Comparison of ENCODE assay signal across 8 cellular contexts in genomic region chr13:45464687-45465453, GRCh38. TPM values are rescaled to one million over a fixed set of nuclear protein-coding genes. Genes with fewer than 3 reads are reported as not detected.
DNase-seq lines count a peak whose midpoint lies in the region; ATAC-seq, FAIRE-seq and TF ChIP-seq lines count a peak whose summit lies in the region.

Gene COG3 (plus strand): TSS chr13:45464939. CDS start chr13:45465037, 98 bp downstream.

- peak within 1 kb of the TSS; percentile 98 for H3K9ac ChIP-seq in adipocyte (ENCODE audit: low read length)

- no peaks in the 10 kb centered on the region for H3K27me3 ChIP-seq in adipocyte (replicated peaks; ENCODE audit: control insufficient read depth, insufficient read depth, low read length)
- no peaks in the 10 kb centered on the region for H3K27me3 ChIP-seq in pancreas
- H3K27me3 ChIP-seq in tibial artery, result no peaks in the 10 kb centered on the region

- intact Hi-C loops in Right ventricle myocardium superior (cut with DNase I), result loop anchor here (5.0 kb wide), 1 partner anchor 48 kb away; the partner anchor contains the start of gene SLC25A30
- intact Hi-C loops in pancreas (cut with DNase I), result loop anchor here in 1 of 3 donors (10.0 kb wide), 1 partner anchor 50 kb away; the partner anchor contains the start of gene SLC25A30
- intact Hi-C loops in tibial artery (cut with DNase I; ENCODE audit: low total_unique reads), result loop anchor here (1.0 kb wide), 1 partner anchor 47 kb away; the partner anchor contains the start of gene SLC25A30

- no peaks in the 10 kb centered on the region for H3K36me3 ChIP-seq in adipocyte (ENCODE audit: control insufficient read depth, insufficient read depth, low read length, severe bottlenecking)
- H3K36me3 ChIP-seq in pancreas, result no peaks in the 10 kb centered on the region
- no peaks in the 10 kb centered on the region for H3K36me3 ChIP-seq in tibial artery

- WGBS in pancreas, 2 donors, result 0 to 1% methylated on average over 62 of the region's 63 CpGs

- peak; percentile 98 for ATAC-seq in HG02798 (IDR thresholded peaks at IDR 0.05; ENCODE audit: poor library complexity, unreplicated experiment)
- ATAC-seq in Right ventricle myocardium superior (ENCODE audit: poor library complexity), result peak; percentile 99
- ATAC-seq in pancreas, result peak; percentile 96 to 99 (median 98)

- peak; percentile 85 for DNase-seq in NCI-H1436 (lab: John Stamatoyannopoulos, UW)
- peak; percentile 91 for DNase-seq in T follicular helper cell (ENCODE audit: low read depth)
- DNase-seq in adipocyte (ENCODE audit: low read depth), result peak; percentile 99
- peak; percentile 96 for DNase-seq in Right ventricle myocardium superior
- DNase-seq in pancreas, result peak; percentile 94 to 96 (median 95)
- peak; percentile 94 to 97 for DNase-seq in tibial artery

- FAIRE-seq in pancreas (lab: Jason Lieb, UNC), result peak; percentile 94

- TF ChIP-seq CTCF in GM12875 (IDR thresholded peaks at IDR 0.05; ENCODE audit: borderline replicate concordance, insufficient read depth, low read depth, low read length) (0 out of 2 replicates have a peak, but pooled peaks have one; percentile 13), pancreas (IDR thresholded peaks at IDR 0.05) (peak in 3 of 4 donors; percentile 13 to 43 (median 31)), tibial artery (IDR thresholded peaks at IDR 0.05) (peak; percentile 37 to 61)

- H3K4me3 ChIP-seq in GM12875 (ENCODE audit: low read depth, low read length), result peak within 1 kb of the TSS; percentile 99
- peak within 1 kb of the TSS; percentile 98 for H3K4me3 ChIP-seq in adipocyte (ENCODE audit: low read length)
- peak within 1 kb of the TSS; percentile 61 to 94 (median 88) for H3K4me3 ChIP-seq in pancreas
- peak within 1 kb of the TSS; percentile 90 to 99 for H3K4me3 ChIP-seq in tibial artery

- H3K4me1 ChIP-seq in adipocyte (ENCODE audit: control insufficient read depth, insufficient read depth, low read length), result peaks cover 30% of the 10 kb centered on the region
- peaks cover 23 to 41% (median 28%) of the 10 kb centered on the region in 3 donors for H3K4me1 ChIP-seq in pancreas
- H3K4me1 ChIP-seq in tibial artery, result peaks cover 0 to 38% (median 25%) of the 10 kb centered on the region in 4 donors

- peak within 1 kb of the TSS; percentile 82 to 95 (median 88) for H3K27ac ChIP-seq in pancreas
- peak within 1 kb of the TSS; percentile 92 to 98 for H3K27ac ChIP-seq in tibial artery

- no peaks in the 10 kb centered on the region for H3K9me3 ChIP-seq in adipocyte (ENCODE audit: control insufficient read depth, low read length)
- no peaks in the 10 kb centered on the region for H3K9me3 ChIP-seq in pancreas
- no peaks in the 10 kb centered on the region for H3K9me3 ChIP-seq in tibial artery

RNA-seq across cellular contexts. Expression of gene COG3, which starts in this region (rescaled TPM):
- 12.9 TPM for total RNA-seq in Right ventricle myocardium superior
- total RNA-seq in pancreas, result 10 to 100 TPM; 16.4 to 19.9 (median 18.7) TPM
- 10 to 100 TPM; 15.0 to 19.4 TPM for polyA plus RNA-seq in pancreas

Comparison
In these comparisons a context has a peak if more than half of its experiments do, and no peak if none do; other contexts are left out.
1. Peak in every context shown above with its lines: DNase-seq, ATAC-seq, H3K4me3 ChIP-seq and H3K27ac ChIP-seq.